ENCODE assay signal across 21 cellular contexts in the genomic region with DNA sequence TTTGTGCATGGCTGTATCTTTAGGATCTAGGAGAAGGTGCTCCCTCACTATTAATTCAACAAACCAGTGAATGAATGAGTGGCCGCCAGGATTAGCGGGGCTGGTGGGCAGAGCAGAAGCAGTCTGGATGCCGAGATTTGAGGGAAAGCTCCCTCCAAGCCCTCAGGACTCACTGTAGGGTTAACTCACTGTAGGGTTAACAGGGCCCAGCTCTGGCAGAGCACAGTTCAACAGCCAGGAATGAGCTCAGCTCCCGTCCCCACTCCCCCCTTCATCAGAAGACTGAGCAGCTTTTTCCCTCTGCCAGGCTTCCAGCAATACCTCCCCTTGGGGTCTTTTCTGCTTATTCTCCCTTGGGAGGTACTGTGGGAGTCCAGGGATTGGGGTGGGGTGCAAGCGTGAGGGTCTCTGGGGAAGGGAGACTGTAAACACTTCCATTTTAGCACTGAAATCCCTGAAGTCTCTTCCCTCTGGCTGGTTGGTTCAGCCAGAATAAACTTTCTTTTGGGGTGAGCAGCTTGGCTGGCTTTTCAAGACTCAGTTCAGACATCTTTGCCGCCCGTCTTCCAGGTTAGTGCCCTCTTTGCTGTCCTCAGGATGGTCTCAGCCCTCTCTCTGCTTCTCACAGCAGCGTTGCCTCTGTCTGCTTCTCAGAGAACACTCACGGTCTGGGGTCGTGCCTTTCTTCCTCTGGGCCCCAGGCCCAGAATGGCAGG. TPM values are rescaled to one million over a fixed set of nuclear protein-coding genes. Genes with fewer than 3 reads are reported as not detected.
DNase-seq lines count a peak whose midpoint lies in the region; ATAC-seq and TF ChIP-seq lines count a peak whose summit lies in the region.
"Had no signal": no experiment of that assay in that cellular context is flagged by ENCODE, and none has a peak within 500 bp of the region (broad histone marks: within the 10 kb centered on the region; RNA-seq: fewer than 3 reads in every experiment).

No MANE protein-coding gene starts in this region.

- H4K20me1 ChIP-seq in BLaER1 treated with 17β-estradiol and CSF1 and Interleukin-3, amounts not matched to agents 10 nM and 100 nM: no peaks in the 10 kb centered on the region

- no peak overlapping the region for H3K4me3 Mint-ChIP-seq in endothelial cell (ENCODE audit: unreplicated experiment)
- H3K4me3 Mint-ChIP-seq: activated CD8-positive, alpha-beta T cell treated with anti-CD3 and anti-CD28 coated beads for 36 hours; CD4-positive, alpha-beta T cell had no signal

- no peaks in the 10 kb centered on the region for H3K36me3 Mint-ChIP-seq in endothelial cell (ENCODE audit: low read depth, unreplicated experiment)

- ATAC-seq in gastrocnemius medialis: no peak
- ATAC-seq: activated CD8-positive, alpha-beta T cell treated with anti-CD3 and anti-CD28 coated beads for 36 hours; esophagus mucosa; left ventricle myocardium superior had no signal

- CTCF ChIA-PET in HEK293 (lab: Yijun Ruan, JAX): interaction anchor here (0.7 to 9.8 kb wide), 5 partner anchors 95 to 516 kb away, joined by 3 to 208 read pairs (median 47); no protein-coding TSS in a partner anchor

- H3K27me3 Mint-ChIP-seq in endothelial cell (ENCODE audit: unreplicated experiment): peaks cover 4% of the 10 kb centered on the region

- no peaks in the 10 kb centered on the region for H3K27me3 ChIP-seq in BLaER1 treated with 17β-estradiol and CSF1 and Interleukin-3, amounts not matched to agents 10 nM and 100 nM
- no peaks in the 10 kb centered on the region for H3K27me3 ChIP-seq in esophagus muscularis mucosa
- no peaks in the 10 kb centered on the region for H3K27me3 ChIP-seq in gastrocnemius medialis
- H3K27me3 ChIP-seq: suprapubic skin had no signal

- H3K4me2 ChIP-seq in BLaER1 treated with 17β-estradiol and CSF1 and Interleukin-3, amounts not matched to agents 10 nM and 100 nM: peak overlapping the region in 6 of 11 experiments; percentile 35 to 96 (median 72); a peak in 13 of 22 replicates

- in situ Hi-C loops in gastrocnemius medialis (cut with MboI; ENCODE audit: low sequenced_read_pairs in 4 of 4): loop anchor here in 2 of 4 donors (10.0 to 25.0 kb wide), 2 partner anchors 95 to 247 kb away; no protein-coding TSS in a partner anchor

- POLR2A ChIA-PET in HEK293 (lab: Yijun Ruan, JAX): interaction anchor here (0.9 kb wide), 1 partner anchor 359 kb away, joined by 3 read pairs; no protein-coding TSS in a partner anchor

- no peaks in the 10 kb centered on the region for H3K36me3 ChIP-seq in BLaER1 treated with 17β-estradiol and CSF1 and Interleukin-3, amounts not matched to agents 10 nM and 100 nM
- H3K36me3 ChIP-seq in HEK293 (ENCODE audit: control insufficient read depth in 2 of 2, insufficient read depth in 1 of 2, low read length in 2 of 2) (no peaks in the 10 kb centered on the region), esophagus muscularis mucosa (no peaks in the 10 kb centered on the region), gastrocnemius medialis (no peaks in the 10 kb centered on the region)
- H3K36me3 ChIP-seq: prostate gland, suprapubic skin had no signal

- H3K27ac ChIP-seq in BLaER1 treated with 17β-estradiol and CSF1 and Interleukin-3, amounts not matched to agents 10 nM and 100 nM: peak overlapping the region in 7 of 11 experiments; percentile 11 to 91 (median 56); a peak in 12 of 22 replicates
- no peak overlapping the region for H3K27ac ChIP-seq in HEK293 (ENCODE audit: extremely low read depth, low read depth, low read length)
- H3K27ac ChIP-seq in esophagus muscularis mucosa (replicated peaks in 1 of 4): peak overlapping the region; percentile 15 to 63 (median 32)
- H3K27ac ChIP-seq in gastrocnemius medialis: no peak overlapping the region
- H3K27ac ChIP-seq: prostate gland, suprapubic skin had no signal

- H3K27ac Mint-ChIP-seq in endothelial cell (ENCODE audit: unreplicated experiment): no peak overlapping the region
- H3K27ac Mint-ChIP-seq: activated CD8-positive, alpha-beta T cell treated with anti-CD3 and anti-CD28 coated beads for 36 hours; CD4-positive, alpha-beta T cell had no signal

- intact Hi-C loops in esophagus muscularis mucosa (cut with DNase I) (no loop called here), gastrocnemius medialis (cut with DNase I; ENCODE audit: low total_unique reads) (no loop called here)

- TF ChIP-seq POLR2A in esophagus muscularis mucosa (IDR thresholded peaks at IDR 0.05; ENCODE audit: low read depth) (no peak), gastrocnemius medialis (IDR thresholded peaks at IDR 0.05) (no peak)

- DNase-seq in esophagus muscularis mucosa (ENCODE audit: extremely low spot score) (peak; percentile 90), retina (peak; percentile 22), gastrocnemius medialis (no peak), endothelial cell (ENCODE audit: low spot score) (no peak), OCI-M1 (lab: John Stamatoyannopoulos, UW) (no peak)
- DNase-seq: activated CD4-positive, alpha-beta T cell treated with anti-CD3 and anti-CD28 coated beads for 1 hour; activated CD8-positive, alpha-beta T cell treated with anti-CD3 and anti-CD28 coated beads for 36 hours; activated effector memory CD4-positive, alpha-beta T cell treated with anti-CD3 and anti-CD28 coated beads, Interleukin-2, amount 50 U/mL, for 16 hours; CD4-positive, alpha-beta T cell; effector CD8-positive, alpha-beta T cell; KG1; left ventricle myocardium superior; MM.1S; NCI-H1436; SHP77 treated with DMSO at 0.1 percent for 48 hours; small intestine had no signal

- WGBS in esophagus muscularis mucosa: 71% methylated on average over 9 of the region's 10 CpGs

- no peaks in the 10 kb centered on the region for H3K9me3 Mint-ChIP-seq in endothelial cell (ENCODE audit: unreplicated experiment)
- H3K9me3 Mint-ChIP-seq: activated CD8-positive, alpha-beta T cell treated with anti-CD3 and anti-CD28 coated beads for 36 hours; CD4-positive, alpha-beta T cell had no signal

- TF ChIP-seq EP300 in esophagus muscularis mucosa (IDR thresholded peaks at IDR 0.05): no peak

- H3K9ac ChIP-seq in BLaER1 treated with 17β-estradiol and CSF1 and Interleukin-3, amounts not matched to agents 10 nM and 100 nM: peak overlapping the region in 4 of 11 experiments; percentile 14 to 68 (median 48); a peak in 5 of 22 replicates

- no peak overlapping the region for H3K4me3 ChIP-seq in BLaER1 treated with 17β-estradiol and CSF1 and Interleukin-3, amounts not matched to agents 10 nM and 100 nM
- no peak overlapping the region for H3K4me3 ChIP-seq in HEK293 (ENCODE audit: low read depth, low read length)
- peak overlapping the region in 1 of 4 donors; percentile 5 for H3K4me3 ChIP-seq in esophagus muscularis mucosa
- no peak overlapping the region for H3K4me3 ChIP-seq in gastrocnemius medialis
- H3K4me3 ChIP-seq: suprapubic skin had no signal

- peaks cover 21 to 98% (median 45%) of the 10 kb centered on the region in 10 experiments for H3K4me1 ChIP-seq in BLaER1 treated with 17β-estradiol and CSF1 and Interleukin-3, amounts not matched to agents 10 nM and 100 nM
- H3K4me1 ChIP-seq in HEK293 (ENCODE audit: control insufficient read depth, insufficient read depth, low read length) (peaks cover 2% of the 10 kb centered on the region; the same call in 1 of the 2 replicates), esophagus muscularis mucosa (peaks cover 15 to 59% (median 32%) of the 10 kb centered on the region in 4 donors), gastrocnemius medialis (peaks cover 9 to 11% of the 10 kb centered on the region in 2 donors)

- no peak for TF ChIP-seq CTCF in HEK293 (tag by site-specific recombination; IDR thresholded peaks at IDR 0.05)
- no peak for TF ChIP-seq CTCF in esophagus muscularis mucosa (IDR thresholded peaks at IDR 0.05)
- TF ChIP-seq CTCF in gastrocnemius medialis (IDR thresholded peaks at IDR 0.05 in 4 of 5, conservative IDR thresholded peaks at IDR 0.05 in 1 of 5): no peak
- TF ChIP-seq CTCF in endothelial cell (IDR thresholded peaks at IDR 0.05; ENCODE audit: unreplicated experiment): no peak

- peaks cover 0 to 7% (median 0%) of the 10 kb centered on the region in 11 experiments; a peak in 2 of 22 replicates for H3K9me3 ChIP-seq in BLaER1 treated with 17β-estradiol and CSF1 and Interleukin-3, amounts not matched to agents 10 nM and 100 nM (replicated peaks in 1 of 11)
- no peaks in the 10 kb centered on the region for H3K9me3 ChIP-seq in HEK293 (ENCODE audit: control insufficient read depth, insufficient read depth, low read depth, low read length)
- no peaks in the 10 kb centered on the region for H3K9me3 ChIP-seq in esophagus muscularis mucosa
- no peaks in the 10 kb centered on the region for H3K9me3 ChIP-seq in gastrocnemius medialis
- H3K9me3 ChIP-seq: prostate gland, suprapubic skin had no signal

- peaks cover 13% of the 10 kb centered on the region for H3K4me1 Mint-ChIP-seq in endothelial cell (ENCODE audit: unreplicated experiment)

TF ChIP-seq in HEK293, 187 proteins besides CTCF, POLR2A, EP300 and RAD21:
- TF ChIP-seq ZNF433 (tag by site-specific recombination; IDR thresholded peaks at IDR 0.05; ENCODE audit: low read depth) (no peak), ZNF133 (tag by site-specific recombination; IDR thresholded peaks at IDR 0.05) (peak; percentile 54; the same call in 1 of the 2 replicates)
TF ChIP-seq in HEK293: peak in this region for 1.

RNA-seq across cellular contexts. Expression of a gene that starts 53.7 kb away (rescaled TPM):
- total RNA-seq in esophagus muscularis mucosa (100 to 1,000 TPM in 3 of 4 donors, 10 to 100 TPM in 1; 84.1 to 125 (median 118) TPM), gastrocnemius medialis (10 to 100 TPM; 15.8 to 48.1 (median 20.4) TPM), endothelial cell (ENCODE audit: unreplicated experiment) (443 TPM)

Comparison
In these comparisons a context has a peak if more than half of its experiments do, and no peak if none do; other contexts are left out.
1. H3K27ac ChIP-seq: peak in BLaER1 treated with 17β-estradiol and CSF1 and Interleukin-3, amounts not matched to agents 10 nM and 100 nM (7 of 11) and esophagus muscularis mucosa (4 of 4); none in HEK293 (single experiment) and gastrocnemius medialis (0 of 4).
2. DNase-seq: peak in esophagus muscularis mucosa (single experiment) and retina (single experiment); none in gastrocnemius medialis (0 of 2), endothelial cell (single experiment) and OCI-M1 (single experiment).